In genomic region chr7:97555845-97556431, GRCh38 we compare ENCODE assay signal across 1 cellular context.
TF ChIP-seq lines count a peak whose summit lies in the region.

No MANE protein-coding gene starts in this region.

TF ChIP-seq in HepG2, 621 proteins besides CTCF, POLR2A, EP300 and RAD21 (continued from another document):
- TF ChIP-seq MAFG (CRISPR knock-in tag; IDR thresholded peaks at IDR 0.05): no peak
- TF ChIP-seq NR2F2 (IDR thresholded peaks at IDR 0.05; ENCODE audit: borderline replicate concordance, low read depth): no peak
- TF ChIP-seq FOXO1 (CRISPR knock-in tag; IDR thresholded peaks at IDR 0.05): no peak
